8 cellular contexts compared by ENCODE assay signal in the genomic region with DNA sequence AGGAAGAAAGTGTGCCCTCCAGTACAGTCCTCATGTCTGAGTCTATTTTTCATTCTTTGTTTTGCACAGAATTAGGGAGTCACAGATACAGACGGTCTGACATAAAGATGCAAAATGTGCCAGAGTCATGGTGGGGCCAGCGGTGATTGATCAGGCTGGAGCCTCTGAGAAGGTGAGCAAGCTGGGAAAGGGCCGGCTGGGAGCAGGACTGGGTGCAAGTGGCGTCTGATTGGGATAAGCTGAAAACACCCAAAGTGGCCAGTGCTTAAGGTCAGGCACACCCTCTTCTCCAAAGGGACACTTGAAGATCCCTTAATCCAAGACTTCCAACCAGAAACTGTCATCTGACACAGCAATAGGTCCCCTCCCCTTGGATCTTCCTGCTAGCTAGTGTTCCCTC. TPM values are rescaled to one million over a fixed set of nuclear protein-coding genes. Genes with fewer than 3 reads are reported as not detected.
"Had no signal": no experiment of that assay in that cellular context is flagged by ENCODE, and none has a peak within 500 bp of the region (broad histone marks: within the 10 kb centered on the region; RNA-seq: fewer than 3 reads in every experiment).

No MANE protein-coding gene starts in this region.

- H3K27ac Mint-ChIP-seq: HFFc6, IgD-negative memory B cell had no signal

- H3K9me3 ChIP-seq: HAP-1 had no signal

- ATAC-seq: HCT116 had no signal

- H3K27ac ChIP-seq: GM23248 had no signal

- H3K9me3 Mint-ChIP-seq: IgD-negative memory B cell had no signal

- DNase-seq: GM23248, GOT3, H7, HFFc6, KBM-7 had no signal

- H3K4me3 ChIP-seq: GM23248, HAP-1 had no signal

- H3K4me3 Mint-ChIP-seq: HFFc6, IgD-negative memory B cell had no signal

- H3K4me1 ChIP-seq: HAP-1 had no signal

- H3K9ac ChIP-seq: GM23248 had no signal

- H2AFZ ChIP-seq: GM23248 had no signal

- H3K36me3 ChIP-seq: HAP-1 had no signal

RNA-seq across cellular contexts. Expression of gene FSTL4, which starts 32.6 kb away (rescaled TPM):
- total RNA-seq: GM23248, HFFc6 had no signal
- polyA plus RNA-seq: GM23248, IgD-negative memory B cell had no signal
